In genomic region chr17:19977360-19978205, GRCh38 we compare ENCODE assay signal across 1 cellular context.
TF ChIP-seq lines count a peak whose summit lies in the region.

A gene with protein sequence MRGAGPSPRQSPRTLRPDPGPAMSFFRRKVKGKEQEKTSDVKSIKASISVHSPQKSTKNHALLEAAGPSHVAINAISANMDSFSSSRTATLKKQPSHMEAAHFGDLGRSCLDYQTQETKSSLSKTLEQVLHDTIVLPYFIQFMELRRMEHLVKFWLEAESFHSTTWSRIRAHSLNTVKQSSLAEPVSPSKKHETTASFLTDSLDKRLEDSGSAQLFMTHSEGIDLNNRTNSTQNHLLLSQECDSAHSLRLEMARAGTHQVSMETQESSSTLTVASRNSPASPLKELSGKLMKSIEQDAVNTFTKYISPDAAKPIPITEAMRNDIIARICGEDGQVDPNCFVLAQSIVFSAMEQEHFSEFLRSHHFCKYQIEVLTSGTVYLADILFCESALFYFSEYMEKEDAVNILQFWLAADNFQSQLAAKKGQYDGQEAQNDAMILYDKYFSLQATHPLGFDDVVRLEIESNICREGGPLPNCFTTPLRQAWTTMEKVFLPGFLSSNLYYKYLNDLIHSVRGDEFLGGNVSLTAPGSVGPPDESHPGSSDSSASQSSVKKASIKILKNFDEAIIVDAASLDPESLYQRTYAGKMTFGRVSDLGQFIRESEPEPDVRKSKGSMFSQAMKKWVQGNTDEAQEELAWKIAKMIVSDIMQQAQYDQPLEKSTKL (minus strand): TSS chr17:19977828. CDS start chr17:19977679, 149 bp downstream.

TF ChIP-seq in HepG2, 621 proteins besides CTCF, POLR2A, EP300 and RAD21 (continued from another document and continues in another):
- TF ChIP-seq ZNF589 (CRISPR knock-in tag; conservative IDR thresholded peaks at IDR 0.05), result peak; percentile 90; the same call in 1 of the 2 replicates
- no peak for TF ChIP-seq PAF1 (CRISPR knock-in tag; IDR thresholded peaks at IDR 0.05)
- TF ChIP-seq, protein P1, sequence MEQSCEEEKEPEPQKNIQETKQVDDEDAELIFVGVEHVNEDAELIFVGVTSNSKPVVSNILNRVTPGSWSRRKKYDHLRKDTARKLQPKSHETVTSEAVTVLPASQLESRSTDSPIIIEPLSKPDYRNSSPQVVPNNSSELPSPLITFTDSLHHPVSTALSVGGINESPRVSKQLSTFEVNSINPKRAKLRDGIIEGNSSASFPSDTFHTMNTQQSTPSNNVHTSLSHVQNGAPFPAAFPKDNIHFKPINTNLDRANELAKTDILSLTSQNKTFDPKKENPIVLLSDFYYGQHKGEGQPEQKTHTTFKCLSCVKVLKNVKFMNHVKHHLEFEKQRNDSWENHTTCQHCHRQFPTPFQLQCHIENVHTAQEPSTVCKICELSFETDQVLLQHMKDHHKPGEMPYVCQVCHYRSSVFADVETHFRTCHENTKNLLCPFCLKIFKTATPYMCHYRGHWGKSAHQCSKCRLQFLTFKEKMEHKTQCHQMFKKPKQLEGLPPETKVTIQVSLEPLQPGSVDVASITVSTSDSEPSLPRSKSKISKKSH (CRISPR knock-in tag; IDR thresholded peaks at IDR 0.05; ENCODE audit: borderline replicate concordance), result peak; percentile 97
- TF ChIP-seq ZKSCAN5 (CRISPR knock-in tag; IDR thresholded peaks at IDR 0.05), result no peak
- no peak for TF ChIP-seq RFX1 (IDR thresholded peaks at IDR 0.05)
- TF ChIP-seq ZNF274 (CRISPR knock-in tag; IDR thresholded peaks at IDR 0.05), result peak; percentile 95
- TF ChIP-seq ZNF605 (CRISPR knock-in tag; IDR thresholded peaks at IDR 0.05), result peak; percentile 88
- peak; percentile 72 for TF ChIP-seq ZBTB7A (CRISPR knock-in tag; IDR thresholded peaks at IDR 0.05)
- TF ChIP-seq DPF2 (CRISPR knock-in tag; IDR thresholded peaks at IDR 0.05; ENCODE audit: borderline replicate concordance, low read depth), result no peak
- TF ChIP-seq ZNF12 (CRISPR knock-in tag; IDR thresholded peaks at IDR 0.05), result peak; percentile 38; the same call in 1 of the 2 replicates
- TF ChIP-seq ZSCAN25 (CRISPR knock-in tag; IDR thresholded peaks at IDR 0.05), result peak; percentile 82; the same call in 1 of the 2 replicates
- TF ChIP-seq ZNF724P (CRISPR knock-in tag; IDR thresholded peaks at IDR 0.05; ENCODE audit: borderline replicate concordance), result peak; percentile 76; the same call in 1 of the 2 replicates
- TF ChIP-seq SNAPC5 (CRISPR knock-in tag; IDR thresholded peaks at IDR 0.05; ENCODE audit: borderline replicate concordance), result no peak
- peak; percentile 57 for TF ChIP-seq ZNF501 (CRISPR knock-in tag; IDR thresholded peaks at IDR 0.05)
- no peak for TF ChIP-seq CAMTA2 (CRISPR knock-in tag; IDR thresholded peaks at IDR 0.05; ENCODE audit: borderline replicate concordance)
- peak; percentile 94 for TF ChIP-seq NR2C2 (CRISPR knock-in tag; IDR thresholded peaks at IDR 0.05; ENCODE audit: borderline replicate concordance)
- TF ChIP-seq SOX5 (CRISPR knock-in tag; IDR thresholded peaks at IDR 0.05; ENCODE audit: borderline replicate concordance), result peak; percentile 64; the same call in 1 of the 2 replicates
- TF ChIP-seq, protein P2, sequence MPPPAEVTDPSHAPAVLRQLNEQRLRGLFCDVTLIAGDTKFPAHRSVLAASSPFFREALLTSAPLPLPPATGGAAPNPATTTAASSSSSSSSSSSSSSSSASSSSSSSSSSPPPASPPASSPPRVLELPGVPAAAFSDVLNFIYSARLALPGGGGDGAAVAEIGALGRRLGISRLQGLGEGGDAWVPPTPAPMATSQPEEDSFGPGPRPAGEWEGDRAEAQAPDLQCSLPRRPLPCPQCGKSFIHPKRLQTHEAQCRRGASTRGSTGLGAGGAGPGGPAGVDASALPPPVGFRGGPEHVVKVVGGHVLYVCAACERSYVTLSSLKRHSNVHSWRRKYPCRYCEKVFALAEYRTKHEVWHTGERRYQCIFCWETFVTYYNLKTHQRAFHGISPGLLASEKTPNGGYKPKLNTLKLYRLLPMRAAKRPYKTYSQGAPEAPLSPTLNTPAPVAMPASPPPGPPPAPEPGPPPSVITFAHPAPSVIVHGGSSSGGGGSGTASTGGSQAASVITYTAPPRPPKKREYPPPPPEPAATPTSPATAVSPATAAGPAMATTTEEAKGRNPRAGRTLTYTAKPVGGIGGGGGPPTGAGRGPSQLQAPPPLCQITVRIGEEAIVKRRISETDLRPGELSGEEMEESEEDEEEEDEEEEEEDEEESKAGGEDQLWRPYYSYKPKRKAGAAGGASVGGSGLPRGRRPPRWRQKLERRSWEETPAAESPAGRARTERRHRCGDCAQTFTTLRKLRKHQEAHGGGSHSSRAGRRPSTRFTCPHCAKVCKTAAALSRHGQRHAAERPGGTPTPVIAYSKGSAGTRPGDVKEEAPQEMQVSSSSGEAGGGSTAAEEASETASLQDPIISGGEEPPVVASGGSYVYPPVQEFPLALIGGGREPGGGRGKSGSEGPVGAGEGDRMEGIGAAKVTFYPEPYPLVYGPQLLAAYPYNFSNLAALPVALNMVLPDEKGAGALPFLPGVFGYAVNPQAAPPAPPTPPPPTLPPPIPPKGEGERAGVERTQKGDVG (CRISPR knock-in tag; IDR thresholded peaks at IDR 0.05; ENCODE audit: borderline replicate concordance), result no peak; the same call in 1 of the 2 replicates
- TF ChIP-seq ZNF318 (CRISPR knock-in tag; IDR thresholded peaks at IDR 0.05), result no peak
- no peak for TF ChIP-seq RBAK (CRISPR knock-in tag; IDR thresholded peaks at IDR 0.05)
- peak; percentile 46; the same call in 1 of the 2 replicates for TF ChIP-seq FOXP4 (CRISPR knock-in tag; IDR thresholded peaks at IDR 0.05)
- TF ChIP-seq FOXA1 (IDR thresholded peaks at IDR 0.05), result no peak
- TF ChIP-seq FOXA1 (CRISPR knock-in tag; IDR thresholded peaks at IDR 0.05), result peak; percentile 74
- peak; percentile 73; the same call in 1 of the 2 replicates for TF ChIP-seq GMEB1 (CRISPR knock-in tag; IDR thresholded peaks at IDR 0.05; ENCODE audit: borderline replicate concordance)
- peak; percentile 72; the same call in 1 of the 2 replicates for TF ChIP-seq NFATC3 (CRISPR knock-in tag; IDR thresholded peaks at IDR 0.05)
- no peak; the same call in 1 of the 2 replicates for TF ChIP-seq SNAI1 (CRISPR knock-in tag; IDR thresholded peaks at IDR 0.05; ENCODE audit: borderline replicate concordance)
- TF ChIP-seq HDAC1 (CRISPR knock-in tag; IDR thresholded peaks at IDR 0.05), result peak; percentile 76
- TF ChIP-seq, protein P3, sequence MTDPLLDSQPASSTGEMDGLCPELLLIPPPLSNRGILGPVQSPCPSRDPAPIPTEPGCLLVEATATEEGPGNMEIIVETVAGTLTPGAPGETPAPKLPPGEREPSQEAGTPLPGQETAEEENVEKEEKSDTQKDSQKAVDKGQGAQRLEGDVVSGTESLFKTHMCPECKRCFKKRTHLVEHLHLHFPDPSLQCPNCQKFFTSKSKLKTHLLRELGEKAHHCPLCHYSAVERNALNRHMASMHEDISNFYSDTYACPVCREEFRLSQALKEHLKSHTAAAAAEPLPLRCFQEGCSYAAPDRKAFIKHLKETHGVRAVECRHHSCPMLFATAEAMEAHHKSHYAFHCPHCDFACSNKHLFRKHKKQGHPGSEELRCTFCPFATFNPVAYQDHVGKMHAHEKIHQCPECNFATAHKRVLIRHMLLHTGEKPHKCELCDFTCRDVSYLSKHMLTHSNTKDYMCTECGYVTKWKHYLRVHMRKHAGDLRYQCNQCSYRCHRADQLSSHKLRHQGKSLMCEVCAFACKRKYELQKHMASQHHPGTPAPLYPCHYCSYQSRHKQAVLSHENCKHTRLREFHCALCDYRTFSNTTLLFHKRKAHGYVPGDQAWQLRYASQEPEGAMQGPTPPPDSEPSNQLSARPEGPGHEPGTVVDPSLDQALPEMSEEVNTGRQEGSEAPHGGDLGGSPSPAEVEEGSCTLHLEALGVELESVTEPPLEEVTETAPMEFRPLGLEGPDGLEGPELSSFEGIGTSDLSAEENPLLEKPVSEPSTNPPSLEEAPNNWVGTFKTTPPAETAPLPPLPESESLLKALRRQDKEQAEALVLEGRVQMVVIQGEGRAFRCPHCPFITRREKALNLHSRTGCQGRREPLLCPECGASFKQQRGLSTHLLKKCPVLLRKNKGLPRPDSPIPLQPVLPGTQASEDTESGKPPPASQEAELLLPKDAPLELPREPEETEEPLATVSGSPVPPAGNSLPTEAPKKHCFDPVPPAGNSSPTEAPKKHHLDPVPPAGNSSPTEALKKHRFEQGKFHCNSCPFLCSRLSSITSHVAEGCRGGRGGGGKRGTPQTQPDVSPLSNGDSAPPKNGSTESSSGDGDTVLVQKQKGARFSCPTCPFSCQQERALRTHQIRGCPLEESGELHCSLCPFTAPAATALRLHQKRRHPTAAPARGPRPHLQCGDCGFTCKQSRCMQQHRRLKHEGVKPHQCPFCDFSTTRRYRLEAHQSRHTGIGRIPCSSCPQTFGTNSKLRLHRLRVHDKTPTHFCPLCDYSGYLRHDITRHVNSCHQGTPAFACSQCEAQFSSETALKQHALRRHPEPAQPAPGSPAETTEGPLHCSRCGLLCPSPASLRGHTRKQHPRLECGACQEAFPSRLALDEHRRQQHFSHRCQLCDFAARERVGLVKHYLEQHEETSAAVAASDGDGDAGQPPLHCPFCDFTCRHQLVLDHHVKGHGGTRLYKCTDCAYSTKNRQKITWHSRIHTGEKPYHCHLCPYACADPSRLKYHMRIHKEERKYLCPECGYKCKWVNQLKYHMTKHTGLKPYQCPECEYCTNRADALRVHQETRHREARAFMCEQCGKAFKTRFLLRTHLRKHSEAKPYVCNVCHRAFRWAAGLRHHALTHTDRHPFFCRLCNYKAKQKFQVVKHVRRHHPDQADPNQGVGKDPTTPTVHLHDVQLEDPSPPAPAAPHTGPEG (CRISPR knock-in tag; IDR thresholded peaks at IDR 0.05), result peak; percentile 87; the same call in 1 of the 2 replicates
- no peak for TF ChIP-seq ZNF326 (CRISPR knock-in tag; IDR thresholded peaks at IDR 0.05; ENCODE audit: borderline replicate concordance)
